In genomic region chr20:32204485-32205115, GRCh38 we compare ENCODE assay signal across 9 cellular contexts. TPM values are rescaled to one million over a fixed set of nuclear protein-coding genes. Genes with fewer than 3 reads are reported as not detected.
DNase-seq lines count a peak whose midpoint lies in the region; ATAC-seq and TF ChIP-seq lines count a peak whose summit lies in the region.
"Had no signal": no experiment of that assay in that cellular context is flagged by ENCODE, and none has a peak within 500 bp of the region (broad histone marks: within the 10 kb centered on the region; RNA-seq: fewer than 3 reads in every experiment).

No MANE protein-coding gene starts in this region.

- no peak for TF ChIP-seq POLR2A in sigmoid colon (IDR thresholded peaks at IDR 0.05)

- CTCF ChIA-PET in Caco-2 (lab: Charles Lee) (no interaction called here), PC-3 (lab: Charles Lee) (no interaction called here)

- H3K4me1 ChIP-seq in Caco-2: peaks cover 46% of the 10 kb centered on the region
- H3K4me1 ChIP-seq in PC-3 (ENCODE audit: insufficient read depth, low read length): peaks cover 42% of the 10 kb centered on the region
- peaks cover 0 to 60% (median 53%) of the 10 kb centered on the region in 4 donors for H3K4me1 ChIP-seq in sigmoid colon

- H2AFZ ChIP-seq in PC-3 (ENCODE audit: low read length): no peak overlapping the region

- WGBS in sigmoid colon, 2 donors: 13 to 67% methylated on average over 2 of the region's 2 CpGs

- H3K27ac Mint-ChIP-seq in Caco-2 (ENCODE audit: unreplicated experiment): peak overlapping the region; percentile 89

- peaks cover 24% of the 10 kb centered on the region; the same call in 1 of the 2 replicates for H4K20me1 ChIP-seq in PC-3 (ENCODE audit: low read length)

- no peaks in the 10 kb centered on the region for H3K9me3 ChIP-seq in Caco-2
- H3K9me3 ChIP-seq in PC-3 (ENCODE audit: low read length): no peaks in the 10 kb centered on the region
- no peaks in the 10 kb centered on the region for H3K9me3 ChIP-seq in sigmoid colon

- H3K27ac ChIP-seq in PC-3 (ENCODE audit: low read length): no peak overlapping the region
- H3K27ac ChIP-seq in epithelial cell of prostate: peak overlapping the region; percentile 98
- peak overlapping the region; percentile 37 to 87 (median 79) for H3K27ac ChIP-seq in sigmoid colon

- no peak overlapping the region for H3K9ac ChIP-seq in PC-3 (ENCODE audit: low read length)

- no peaks in the 10 kb centered on the region for H3F3A ChIP-seq in PC-3 (ENCODE audit: low read length, unreplicated experiment)

- peak overlapping the region; percentile 92 for H3K4me3 Mint-ChIP-seq in Caco-2 (ENCODE audit: unreplicated experiment)

- TF ChIP-seq CTCF in Caco-2 (IDR thresholded peaks at IDR 0.05; ENCODE audit: insufficient read depth in 1 of 2, low read depth in 1 of 2, low read length in 1 of 2, severe bottlenecking in 1 of 2, unreplicated experiment in 1 of 2) (no peak), PC-3 (conservative IDR thresholded peaks at IDR 0.05; ENCODE audit: low read depth, low read length) (no peak), sigmoid colon (IDR thresholded peaks at IDR 0.05) (no peak)

- peaks cover 90% of the 10 kb centered on the region for H3K79me2 ChIP-seq in PC-3 (ENCODE audit: low read length)

- ATAC-seq in PC-3 (no peak), HG03469 (IDR thresholded peaks at IDR 0.05; ENCODE audit: unreplicated experiment) (no peak)

- H3K27me3 ChIP-seq in Caco-2 (replicated peaks; ENCODE audit: control insufficient read depth, insufficient read depth, low read length): no peaks in the 10 kb centered on the region
- no peaks in the 10 kb centered on the region for H3K27me3 ChIP-seq in PC-3 (ENCODE audit: low read length)
- no peaks in the 10 kb centered on the region for H3K27me3 ChIP-seq in sigmoid colon

- H3K4me3 ChIP-seq in Caco-2 (ENCODE audit: low read depth, low read length): no peak overlapping the region
- H3K4me3 ChIP-seq in PC-3 (ENCODE audit: low read length): no peak overlapping the region
- H3K4me3 ChIP-seq in sigmoid colon: no peak overlapping the region

- no peaks in the 10 kb centered on the region for H3K27me3 Mint-ChIP-seq in Caco-2 (ENCODE audit: insufficient read depth, unreplicated experiment)

- DNase-seq in Caco-2 (no peak), PC-3 (peak; percentile 18), epithelial cell of prostate (ENCODE audit: low read depth, low spot score) (no peak), sigmoid colon (no peak), DMS153 (lab: John Stamatoyannopoulos, UW) (no peak), dermis blood vessel endothelial cell (no peak)
- DNase-seq in activated effector memory CD4-positive, alpha-beta T cell treated with anti-CD3 and anti-CD28 coated beads, Interleukin-2, amount 50 U/mL, for 16 hours: no peak
- DNase-seq: retina had no signal

- peak overlapping the region; percentile 97 for H3K4me2 ChIP-seq in PC-3 (ENCODE audit: low read length)

- H3K36me3 ChIP-seq in Caco-2 (ENCODE audit: control insufficient read depth, insufficient read depth, low read length) (peaks cover 9% of the 10 kb centered on the region; the same call in 1 of the 2 replicates), PC-3 (ENCODE audit: low read depth, low read length) (peaks cover 16% of the 10 kb centered on the region; the same call in 1 of the 2 replicates), sigmoid colon (peaks cover 0 to 24% (median 8%) of the 10 kb centered on the region in 4 donors)

- no peaks in the 10 kb centered on the region for H3K9me3 Mint-ChIP-seq in Caco-2 (ENCODE audit: unreplicated experiment)

- peaks cover 86% of the 10 kb centered on the region for H3K36me3 Mint-ChIP-seq in Caco-2 (ENCODE audit: insufficient read depth, unreplicated experiment)

- H3K4me1 Mint-ChIP-seq in Caco-2 (ENCODE audit: low read depth, unreplicated experiment): peaks cover 49% of the 10 kb centered on the region

- no peaks in the 10 kb centered on the region for H3K9me2 ChIP-seq in PC-3 (replicated peaks; ENCODE audit: low read length)

- POLR2A ChIA-PET in Caco-2 (lab: Charles Lee): interaction anchor here (0.6 to 1.2 kb wide), 4 partner anchors 10 to 159 kb away, joined by 3 to 5 read pairs (median 4); no protein-coding TSS in a partner anchor
- POLR2A ChIA-PET in PC-3 (lab: Charles Lee; ENCODE audit: unreplicated experiment): no interaction called here

- intact Hi-C loops in Caco-2 (cut with micrococcal nuclease; ENCODE audit: unreplicated experiment) (loop anchor here (2.0 to 5.0 kb wide), 2 partner anchors 52 to 123 kb away; no protein-coding TSS in a partner anchor), PC-3 (cut with micrococcal nuclease) (loop anchor here (5.0 to 10.0 kb wide), 3 partner anchors 53 to 150 kb away; partner anchors contain the start of gene ASXL1), sigmoid colon (cut with DNase I) (loop anchor here (5.0 to 10.0 kb wide), 3 partner anchors 73 to 160 kb away; partner anchors contain the start of genes KIF3B and TM9SF4)

- BruUV-seq in Caco-2 (replicated peaks; lab: Mats Ljungman, UMichigan): no TSS peak
- no TSS peak for BruUV-seq in PC-3 (replicated peaks; lab: Mats Ljungman, UMichigan)

- no peak for TF ChIP-seq EP300 in sigmoid colon (IDR thresholded peaks at IDR 0.05)

RNA-seq across cellular contexts. Expression of gene PLAGL2, which starts 2.9 kb away (rescaled TPM):
- total RNA-seq in Caco-2 (2022): 89.6 and 96.1 TPM in 2 replicates
- 4.4 and 6.2 TPM in 2 replicates for total RNA-seq in PC-3 (2014; rRNA removed)
- total RNA-seq in sigmoid colon: 1 to 10 TPM; 3.3 to 5.6 (median 4.6) TPM
- polyA plus RNA-seq in sigmoid colon: 10 to 100 TPM in 1 of 3 donors, 1 to 10 TPM in 2; 3.0 to 12.5 (median 8.1) TPM
- 2.6 and 4.1 TPM in 2 replicates for total RNA-seq in dermis blood vessel endothelial cell

RNA-seq across cellular contexts. Expression of gene POFUT1, which starts 3.1 kb away (rescaled TPM):
- total RNA-seq in Caco-2 (2022) (148 and 158 TPM in 2 replicates), PC-3 (2014; rRNA removed) (41.9 and 56.3 TPM in 2 replicates), sigmoid colon (10 to 100 TPM; 23.5 to 31.6 (median 27.8) TPM), dermis blood vessel endothelial cell (35.2 and 49.7 TPM in 2 replicates)
- 10 to 100 TPM in 2 of 3 donors, 1 to 10 TPM in 1; 7.2 to 25.3 (median 10.6) TPM for polyA plus RNA-seq in sigmoid colon

Comparison
In these comparisons a context has a peak if more than half of its experiments do, and no peak if none do; other contexts are left out.
1. RNA of gene PLAGL2, which starts 2.9 kb away (total RNA-seq): 89.6 to 96.1 TPM in Caco-2; 3.3 to 5.6 TPM in sigmoid colon, 4.4 to 6.2 TPM in PC-3 and 2.6 to 4.1 TPM in dermis blood vessel endothelial cell; every median in the first group is over 10 times any median in the second.